ENCODE assay signal across 12 cellular contexts in the genomic region with DNA sequence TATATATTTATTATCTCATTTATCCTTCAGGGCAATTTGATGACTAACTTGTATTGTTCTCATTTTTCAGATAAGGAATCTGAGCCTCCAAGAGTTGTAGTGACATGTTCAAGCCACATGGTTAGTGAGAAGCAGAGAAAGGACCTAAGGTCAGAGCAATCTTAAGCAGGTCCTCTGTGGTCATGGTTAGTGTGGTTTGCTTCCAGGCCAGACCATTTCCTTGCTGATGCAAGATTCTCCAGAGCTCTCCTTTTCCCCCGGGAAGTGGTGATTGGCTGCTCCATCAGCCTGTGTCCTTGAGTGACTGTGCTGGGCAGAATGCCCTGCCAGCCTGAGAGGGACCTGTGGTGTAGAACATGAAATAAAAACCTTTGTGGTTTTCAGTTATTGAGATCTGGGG.
DNase-seq lines count a peak whose midpoint lies in the region; ATAC-seq and TF ChIP-seq lines count a peak whose summit lies in the region.
"Had no signal": no experiment of that assay in that cellular context is flagged by ENCODE, and none has a peak within 500 bp of the region (broad histone marks: within the 10 kb centered on the region; RNA-seq: fewer than 3 reads in every experiment).

No MANE protein-coding gene starts in this region.

- H3K9ac ChIP-seq in BLaER1 treated with 17β-estradiol and CSF1 and Interleukin-3, amounts not matched to agents 10 nM and 100 nM: no peak overlapping the region
- H3K9ac ChIP-seq: parathyroid adenoma had no signal

- H3K9me3 Mint-ChIP-seq in CD14-positive monocyte (peaks cover 0 to 2% (median 0%) of the 10 kb centered on the region in 7 donors), immature natural killer cell (no peaks in the 10 kb centered on the region)
- H3K9me3 Mint-ChIP-seq: activated CD4-positive, alpha-beta T cell treated with anti-CD3 and anti-CD28 coated beads, Interleukin-2, amount 10 ng/mL, durations not matched to agents 24 days and 14 days had no signal

- peak overlapping the region in 1 of 7 donors; percentile 16 for H3K27ac Mint-ChIP-seq in CD14-positive monocyte
- no peak overlapping the region for H3K27ac Mint-ChIP-seq in immature natural killer cell
- H3K27ac Mint-ChIP-seq: activated CD4-positive, alpha-beta T cell treated with anti-CD3 and anti-CD28 coated beads, Interleukin-2, amount 10 ng/mL, durations not matched to agents 24 days and 14 days had no signal

- DNase-seq in HS-5 (ENCODE audit: low read depth) (peak; percentile 70), astrocyte of the hippocampus (ENCODE audit: low read depth, low spot score) (peak; percentile 93), left lung (no peak), CD14-positive monocyte (ENCODE audit: low spot score) (no peak), immature natural killer cell (no peak), NCI-H146 (lab: John Stamatoyannopoulos, UW) (no peak)
- DNase-seq: activated CD4-positive, alpha-beta T cell treated with anti-CD3 and anti-CD28 coated beads, Interleukin-2, amount 10 ng/mL, durations not matched to agents 24 days and 14 days; amygdala; stimulated activated CD8-positive, alpha-beta memory T cell treated with anti-CD3 and anti-CD28 coated beads, Interleukin-4, amount 100 ng/mL, for 48 hours had no signal

- peaks cover 0 to 10% (median 8%) of the 10 kb centered on the region in 10 experiments; a peak in 11 of 20 replicates for H3K4me1 ChIP-seq in BLaER1 treated with 17β-estradiol and CSF1 and Interleukin-3, amounts not matched to agents 10 nM and 100 nM
- H3K4me1 ChIP-seq in left lung: no peaks in the 10 kb centered on the region
- H3K4me1 ChIP-seq: parathyroid adenoma had no signal

- no peaks in the 10 kb centered on the region for H4K20me1 ChIP-seq in BLaER1 treated with 17β-estradiol and CSF1 and Interleukin-3, amounts not matched to agents 10 nM and 100 nM

- ATAC-seq in left lung (peak; percentile 61), HG03354 (IDR thresholded peaks at IDR 0.05; ENCODE audit: poor library complexity, severe bottlenecking, unreplicated experiment) (no peak)

- no peak overlapping the region for H3K4me3 Mint-ChIP-seq in CD14-positive monocyte
- no peak overlapping the region for H3K4me3 Mint-ChIP-seq in immature natural killer cell
- H3K4me3 Mint-ChIP-seq: activated CD4-positive, alpha-beta T cell treated with anti-CD3 and anti-CD28 coated beads, Interleukin-2, amount 10 ng/mL, durations not matched to agents 24 days and 14 days had no signal

- no peaks in the 10 kb centered on the region for H3K27me3 ChIP-seq in BLaER1 treated with 17β-estradiol and CSF1 and Interleukin-3, amounts not matched to agents 10 nM and 100 nM
- no peaks in the 10 kb centered on the region for H3K27me3 ChIP-seq in left lung

- H3K36me3 ChIP-seq in BLaER1 treated with 17β-estradiol and CSF1 and Interleukin-3, amounts not matched to agents 10 nM and 100 nM: no peaks in the 10 kb centered on the region
- H3K36me3 ChIP-seq in left lung: no peaks in the 10 kb centered on the region

- H3K4me3 ChIP-seq in BLaER1 treated with 17β-estradiol and CSF1 and Interleukin-3, amounts not matched to agents 10 nM and 100 nM: no peak overlapping the region
- no peak overlapping the region for H3K4me3 ChIP-seq in left lung

- TF ChIP-seq CTCF in left lung (IDR thresholded peaks at IDR 0.05) (no peak), CD14-positive monocyte (IDR thresholded peaks at IDR 0.05) (no peak)

- peak overlapping the region in 7 of 11 experiments; percentile 2 to 48 (median 29); a peak in 11 of 22 replicates for H3K4me2 ChIP-seq in BLaER1 treated with 17β-estradiol and CSF1 and Interleukin-3, amounts not matched to agents 10 nM and 100 nM

- no peaks in the 10 kb centered on the region for H3K36me3 Mint-ChIP-seq in CD14-positive monocyte
- peaks cover 0 to 3% (median 0%) of the 10 kb centered on the region in 3 donors for H3K36me3 Mint-ChIP-seq in immature natural killer cell

- H3K4me1 Mint-ChIP-seq in CD14-positive monocyte (peaks cover 2% of the 10 kb centered on the region), immature natural killer cell (no peaks in the 10 kb centered on the region)

- H3K9me3 ChIP-seq in BLaER1 treated with 17β-estradiol and CSF1 and Interleukin-3, amounts not matched to agents 10 nM and 100 nM (replicated peaks in 1 of 11): peaks cover 0 to 29% (median 12%) of the 10 kb centered on the region in 11 experiments; a peak in 11 of 22 replicates
- H3K9me3 ChIP-seq in left lung: no peaks in the 10 kb centered on the region

- intact Hi-C loops in left lung (cut with DNase I): no loop called here
- intact Hi-C loops in CD14-positive monocyte (cut with micrococcal nuclease): no loop called here

- H3K27me3 Mint-ChIP-seq in CD14-positive monocyte (ENCODE audit: low read depth in 3 of 3): no peaks in the 10 kb centered on the region
- H3K27me3 Mint-ChIP-seq in immature natural killer cell (ENCODE audit: low read depth in 3 of 3): peaks cover 0 to 3% (median 0%) of the 10 kb centered on the region in 3 donors

- no peak overlapping the region for H3K27ac ChIP-seq in BLaER1 treated with 17β-estradiol and CSF1 and Interleukin-3, amounts not matched to agents 10 nM and 100 nM
- no peak overlapping the region for H3K27ac ChIP-seq in left lung
- H3K27ac ChIP-seq: parathyroid adenoma had no signal

Comparison
In these comparisons a context has a peak if more than half of its experiments do, and no peak if none do; other contexts are left out.
1. DNase-seq: peak in HS-5 (single experiment) and astrocyte of the hippocampus (single experiment); none in left lung (0 of 2), CD14-positive monocyte (single experiment), immature natural killer cell (0 of 3) and NCI-H146 (single experiment).